ENCODE assay signal across 8 cellular contexts in the genomic region with DNA sequence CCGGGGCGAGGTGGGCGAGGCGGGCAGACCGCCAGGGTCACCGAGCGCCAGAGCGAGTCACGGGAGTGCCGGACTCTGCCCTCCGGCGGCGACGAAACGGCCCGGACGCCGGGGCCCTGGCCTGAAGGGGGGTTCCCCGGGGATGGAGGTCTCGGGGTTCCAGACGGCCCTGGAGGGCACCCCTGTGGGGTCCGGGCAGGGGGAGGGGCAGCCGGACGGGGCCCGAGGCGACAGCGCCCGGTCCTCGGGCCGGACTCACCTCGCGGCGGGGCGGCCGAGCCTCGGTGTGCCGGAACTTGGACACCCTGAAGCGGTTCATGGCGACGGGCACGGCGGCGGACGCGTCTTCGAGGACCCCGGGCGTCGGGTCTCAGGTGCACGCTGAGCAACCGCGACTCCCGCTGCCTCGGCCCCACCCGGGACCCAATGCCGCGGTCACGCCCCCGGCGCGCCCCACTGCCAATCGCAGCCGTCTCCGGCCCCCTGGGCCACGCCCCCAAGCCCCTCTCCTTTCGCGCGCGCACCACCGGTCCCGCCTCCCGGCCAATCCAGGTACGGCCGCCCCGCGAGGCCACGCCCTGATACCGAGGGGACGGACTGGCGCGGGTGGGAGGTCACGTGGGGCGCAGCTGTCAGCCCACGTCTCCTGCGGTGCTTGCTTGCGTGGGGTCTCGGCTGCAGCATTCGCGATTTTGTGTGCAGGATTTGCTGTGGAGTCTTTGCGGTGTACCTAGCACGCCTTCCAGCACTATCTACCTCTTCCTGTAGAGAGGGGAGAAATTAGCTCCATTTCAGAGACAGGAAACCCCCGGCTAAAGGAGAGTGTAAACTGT. TPM values are rescaled to one million over a fixed set of nuclear protein-coding genes. Genes with fewer than 3 reads are reported as not detected.
A peak's percentile ranks its signal among the peaks of the same experiment; 100 is the strongest.
DNase-seq lines count a peak whose midpoint lies in the region; ATAC-seq and TF ChIP-seq lines count a peak whose summit lies in the region.

A gene (minus strand): TSS at position 397 of the 833 bp plus-strand sequence. CDS start 78 bp downstream, at position 319.

- H3K4me1 Mint-ChIP-seq in activated B cell treated with CpG ODN at 0.5 μM for 24 hours, result peaks cover 36% of the 10 kb centered on the region

- H3K27me3 ChIP-seq in spleen (replicated peaks in 1 of 7), result no peaks in the 10 kb centered on the region

- H3K27ac ChIP-seq in spleen, result peak within 1 kb of the TSS; percentile 90 to 99 (median 97)

- H3K4me3 Mint-ChIP-seq in activated B cell treated with CpG ODN at 0.5 μM for 24 hours, result peak within 1 kb of the TSS; percentile 91

- WGBS in spleen, 5 donors, result 0 to 2% (median 0%) methylated on average over 21 to 92 of the region's 92 CpGs

- H3K9me3 Mint-ChIP-seq in activated B cell treated with CpG ODN at 0.5 μM for 24 hours, result no peaks in the 10 kb centered on the region

- in situ Hi-C loops in GM18951 (cut with MboI; ENCODE audit: low sequenced_read_pairs, unreplicated experiment), result no loop called here

- CTCF ChIA-PET in activated B cell treated with CpG ODN at 0.5 μM for 24 hours (lab: Charles Lee), result interaction anchor here (0.8 to 1.7 kb wide), 6 partner anchors 11 to 208 kb away, joined by 3 to 8 read pairs (median 3); a partner anchor contains a TSS

- H3K36me3 Mint-ChIP-seq in activated B cell treated with CpG ODN at 0.5 μM for 24 hours (ENCODE audit: low read depth), result peaks cover 24% of the 10 kb centered on the region

- POLR2A ChIA-PET in activated B cell treated with CpG ODN at 0.5 μM for 24 hours (lab: Charles Lee), result interaction anchor here (0.6 to 2.1 kb wide), 15 partner anchors 9 to 1896 kb away, joined by 3 to 10 read pairs (median 4); a partner anchor contains a TSS

- H3K4me3 ChIP-seq in cardiac fibroblast (replicated peaks in 1 of 2; ENCODE audit: low read depth in 2 of 2, low read length in 2 of 2) (peak within 1 kb of the TSS; percentile 66 to 68), spleen (peak within 1 kb of the TSS; percentile 82 to 99 (median 97))

- H3K9me3 ChIP-seq in spleen, result no peaks in the 10 kb centered on the region

- H3K4me1 ChIP-seq in spleen, result peaks cover 17 to 69% (median 40%) of the 10 kb centered on the region in 6 donors

- TF ChIP-seq CTCF in activated B cell treated with CpG ODN at 0.5 μM for 24 hours (IDR thresholded peaks at IDR 0.05), result no peak
- TF ChIP-seq CTCF in cardiac fibroblast (IDR thresholded peaks at IDR 0.05; ENCODE audit: low read depth, low read length), result no peak
- TF ChIP-seq CTCF in spleen (IDR thresholded peaks at IDR 0.05 in 8 of 11, conservative IDR thresholded peaks at IDR 0.05 in 3 of 11), result peak in 8 of 11 experiments; percentile 8 to 59 (median 28)

- peak within 1 kb of the TSS; percentile 95 for H3K27ac Mint-ChIP-seq in activated B cell treated with CpG ODN at 0.5 μM for 24 hours

- H3K27me3 Mint-ChIP-seq in activated B cell treated with CpG ODN at 0.5 μM for 24 hours, result no peaks in the 10 kb centered on the region

- ATAC-seq in HG03175 (IDR thresholded peaks at IDR 0.05; ENCODE audit: unreplicated experiment), result peak; percentile 65
- peak; percentile 89 for ATAC-seq in activated B cell treated with CpG ODN at 0.5 μM for 24 hours (ENCODE audit: low read depth)

- peaks cover 0 to 24% (median 16%) of the 10 kb centered on the region in 6 donors for H3K36me3 ChIP-seq in spleen

- intact Hi-C loops in activated B cell treated with CpG ODN at 0.5 μM for 24 hours (cut with micrococcal nuclease) (loop anchor here (1.0 to 5.0 kb wide), 4 partner anchors 9 to 541 kb away; a partner anchor contains a TSS), spleen (cut with DNase I; ENCODE audit: low total_unique reads) (no loop called here)

- DNase-seq in AG08395 (ENCODE audit: low spot score) (peak; percentile 97), NCI-H226 (peak; percentile 89), activated B cell treated with CpG ODN at 0.5 μM for 24 hours (peak; percentile 99), cardiac fibroblast (ENCODE audit: low read depth in 2 of 2) (peak; percentile 80 to 91), inferior parietal cortex (ENCODE audit: extremely low spot score) (peak; percentile 91), spleen (peak; percentile 99)

- TF ChIP-seq POLR2A in GM18951 (IDR thresholded peaks at IDR 0.05; ENCODE audit: extremely low read depth, insufficient read depth, insufficient read length), result peak; percentile 73
- TF ChIP-seq POLR2A in spleen (IDR thresholded peaks at IDR 0.05), result peak; percentile 29 to 71 (median 56)

RNA-seq across cellular contexts. Expression of the gene that starts here (rescaled TPM):
- total RNA-seq in activated B cell treated with CpG ODN at 0.5 μM for 24 hours (74.6 and 86.6 TPM in 2 replicates), spleen (100 to 1,000 TPM in 6 of 7 donors, 10 to 100 TPM in 1; 89.9 to 177 (median 149) TPM)
- polyA plus RNA-seq in spleen, result 10 to 100 TPM; 29.7 to 70.6 (median 50.5) TPM

Comparison
In these comparisons a context has a peak if more than half of its experiments do, and no peak if none do; other contexts are left out.
1. Peak in every context shown above with its lines: DNase-seq, ATAC-seq, H3K4me3 ChIP-seq and H3K27ac ChIP-seq.
2. CTCF ChIP-seq: peak in spleen (8 of 11); none in activated B cell treated with CpG ODN at 0.5 μM for 24 hours (single experiment) and cardiac fibroblast (single experiment).